ENCODE assay signal across 3 cellular contexts in the genomic region with DNA sequence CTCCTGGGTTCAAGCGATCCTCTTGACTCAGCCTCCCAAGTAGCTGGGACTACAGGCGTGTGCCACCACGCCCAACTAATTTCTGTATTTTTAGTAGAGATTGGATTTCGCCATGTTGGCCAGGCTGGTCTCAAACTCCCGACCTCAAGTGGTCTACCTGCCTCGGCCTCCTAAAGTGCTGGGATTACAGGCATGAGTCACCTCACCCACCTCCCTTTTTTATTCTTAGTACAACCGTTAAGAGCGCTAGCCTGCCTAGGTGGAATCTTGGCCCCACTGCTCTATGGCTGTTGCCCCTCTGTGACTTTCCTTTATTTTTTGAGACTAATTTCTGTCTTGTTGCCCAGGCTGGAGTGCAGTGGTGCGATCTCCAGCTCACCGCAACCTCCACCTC. TPM values are rescaled to one million over a fixed set of nuclear protein-coding genes. Genes with fewer than 3 reads are reported as not detected.
"Had no signal": no experiment of that assay in that cellular context is flagged by ENCODE, and none has a peak within 500 bp of the region (broad histone marks: within the 10 kb centered on the region; RNA-seq: fewer than 3 reads in every experiment).

No MANE protein-coding gene starts in this region.

RNA-seq across cellular contexts. Expression of gene MYL11, which starts 36.6 kb away (rescaled TPM):
- total RNA-seq: NCI-H460, Right ventricle myocardium superior, SJSA1 had no signal

RNA-seq across cellular contexts. Expression of gene SEPTIN1, which starts 44.4 kb away (rescaled TPM):
- total RNA-seq: NCI-H460, SJSA1 had no signal
